12 cellular contexts compared by ENCODE assay signal in genomic region chr9:91151741-91152095, GRCh38.
DNase-seq lines count a peak whose midpoint lies in the region; ATAC-seq and TF ChIP-seq lines count a peak whose summit lies in the region.
"Had no signal": no experiment of that assay in that cellular context is flagged by ENCODE, and none has a peak within 500 bp of the region (broad histone marks: within the 10 kb centered on the region; RNA-seq: fewer than 3 reads in every experiment).

No MANE protein-coding gene starts in this region.

- H4K20me1 ChIP-seq in GM23248 (ENCODE audit: insufficient read depth) = no peaks in the 10 kb centered on the region

- no peaks in the 10 kb centered on the region for H3K9me2 ChIP-seq in GM23248 (ENCODE audit: insufficient read depth)
- H3K9me2 ChIP-seq: SK-N-SH had no signal

- DNase-seq in AG04450 (ENCODE audit: low read depth, low spot score) (no peak), GM23248 (no peak), HAP-1 (ENCODE audit: low spot score in 2 of 2) (no peak), NCI-H1417 (lab: John Stamatoyannopoulos, UW) (no peak)
- no peak for DNase-seq in activated T-cell treated with anti-CD3 and anti-CD28 coated beads, Interleukin-2, amount 50 U/mL, for 72 hours
- DNase-seq in natural killer cell treated with Interleukin-12 subunit alpha and Interleukin-12 subunit beta and Interleukin-15 and Interleukin-18, amount 100 ng/mL, for 72 hours (ENCODE audit: low spot score) = no peak
- DNase-seq: activated effector memory CD4-positive, alpha-beta T cell treated with Interleukin-2 at 50 U/mL for 16 hours; NCI-H2029 treated with DMSO at 0.1 percent for 48 hours; SK-N-SH had no signal

- H3K4me3 Mint-ChIP-seq in activated T-cell treated with anti-CD3 and anti-CD28 coated beads, Interleukin-2, amount 50 U/mL, for 72 hours = peak overlapping the region; percentile 51 to 75
- H3K4me3 Mint-ChIP-seq in natural killer cell treated with Interleukin-12 subunit alpha and Interleukin-12 subunit beta and Interleukin-15 and Interleukin-18, amount 100 ng/mL, for 72 hours = peak overlapping the region; percentile 69

- peak overlapping the region; percentile 38 for H3K9ac ChIP-seq in GM23248
- H3K9ac ChIP-seq: SK-N-SH had no signal

- POLR2A ChIA-PET in AG04450 (lab: Yijun Ruan, JAX) = interaction anchor here (0.6 kb wide), 1 partner anchor 81 kb away, joined by 10 read pairs; no protein-coding TSS in a partner anchor

- H3K4me2 ChIP-seq in GM23248 (ENCODE audit: unreplicated experiment) = no peak overlapping the region
- H3K4me2 ChIP-seq: SK-N-SH had no signal

- H3K27ac Mint-ChIP-seq in activated T-cell treated with anti-CD3 and anti-CD28 coated beads, Interleukin-2, amount 50 U/mL, for 72 hours = peak overlapping the region; percentile 96
- H3K27ac Mint-ChIP-seq in natural killer cell treated with Interleukin-12 subunit alpha and Interleukin-12 subunit beta and Interleukin-15 and Interleukin-18, amount 100 ng/mL, for 72 hours = peak overlapping the region; percentile 95 to 99

- H3K9me3 Mint-ChIP-seq in activated T-cell treated with anti-CD3 and anti-CD28 coated beads, Interleukin-2, amount 50 U/mL, for 72 hours = peaks cover 2 to 11% of the 10 kb centered on the region in 2 donors
- H3K9me3 Mint-ChIP-seq in natural killer cell treated with Interleukin-12 subunit alpha and Interleukin-12 subunit beta and Interleukin-15 and Interleukin-18, amount 100 ng/mL, for 72 hours = peaks cover 9% of the 10 kb centered on the region

- TF ChIP-seq CTCF in AG04450 (IDR thresholded peaks at IDR 0.05; ENCODE audit: low read depth, low read length) = no peak

- CTCF ChIA-PET in AG04450 (lab: Charles Lee) = no interaction called here

- peaks cover 95% of the 10 kb centered on the region for H3K4me1 Mint-ChIP-seq in activated T-cell treated with anti-CD3 and anti-CD28 coated beads, Interleukin-2, amount 50 U/mL, for 72 hours (ENCODE audit: low read depth)
- peaks cover 85 to 87% of the 10 kb centered on the region in 2 donors for H3K4me1 Mint-ChIP-seq in natural killer cell treated with Interleukin-12 subunit alpha and Interleukin-12 subunit beta and Interleukin-15 and Interleukin-18, amount 100 ng/mL, for 72 hours (ENCODE audit: low read depth in 2 of 2)

- no peaks in the 10 kb centered on the region for H3K36me3 ChIP-seq in GM23248 (ENCODE audit: low read depth)
- H3K36me3 ChIP-seq in HAP-1 (replicated peaks) = no peaks in the 10 kb centered on the region
- H3K36me3 ChIP-seq: prostate gland had no signal

- H3K4me3 ChIP-seq in AG04450 (ENCODE audit: low read depth, low read length) (no peak overlapping the region), GM23248 (no peak overlapping the region), HAP-1 (no peak overlapping the region)
- H3K4me3 ChIP-seq: prostate gland had no signal

- peak overlapping the region; percentile 11 for H3K27ac ChIP-seq in AG04450 (ENCODE audit: low read depth, low read length)
- H3K27ac ChIP-seq in GM23248 = peak overlapping the region; percentile 53
- H3K27ac ChIP-seq: prostate gland had no signal

- H3K9me3 ChIP-seq in AG04450 (ENCODE audit: control insufficient read depth, insufficient read depth, low read length) (peaks cover 25% of the 10 kb centered on the region), GM23248 (ENCODE audit: low read depth) (no peaks in the 10 kb centered on the region), HAP-1 (no peaks in the 10 kb centered on the region)
- H3K9me3 ChIP-seq: prostate gland, SK-N-SH had no signal

- H3K4me1 ChIP-seq in GM23248 (ENCODE audit: insufficient read depth) (0 out of 2 replicates have a peak, but pooled peaks cover 6% of the 10 kb centered on the region), HAP-1 (no peaks in the 10 kb centered on the region)
- H3K4me1 ChIP-seq: prostate gland had no signal

- no peak for ATAC-seq in activated T-cell treated with anti-CD3 and anti-CD28 coated beads, Interleukin-2, amount 50 U/mL, for 72 hours (replicated peaks in 1 of 2)
- no peak for ATAC-seq in natural killer cell treated with Interleukin-12 subunit alpha and Interleukin-12 subunit beta and Interleukin-15 and Interleukin-18, amount 100 ng/mL, for 72 hours
- no peak for ATAC-seq in HG02938 (IDR thresholded peaks at IDR 0.05; ENCODE audit: unreplicated experiment)
- ATAC-seq in HG02763 (IDR thresholded peaks at IDR 0.05; ENCODE audit: unreplicated experiment) = no peak

- no peaks in the 10 kb centered on the region for H3K79me2 ChIP-seq in GM23248 (ENCODE audit: insufficient read depth)

- H3K27me3 ChIP-seq in AG04450 (ENCODE audit: control insufficient read depth, insufficient read depth, low read length) (no peaks in the 10 kb centered on the region), GM23248 (replicated peaks; ENCODE audit: insufficient read depth) (no peaks in the 10 kb centered on the region), HAP-1 (ENCODE audit: low read depth) (no peaks in the 10 kb centered on the region)

- H2AFZ ChIP-seq in GM23248 = no peak overlapping the region

- WGBS in GM23248 (ENCODE audit: low coverage in 1 of 2, low lambda C conversion rate in 2 of 2, missing lambda C conversion rate in 2 of 2), 2 experiments = 72 to 75% methylated on average over 3 of the region's 3 CpGs

- in situ Hi-C loops in GM23248 (cut with MboI) (no loop called here), HAP-1 (cut with MboI; ENCODE audit: low sequenced_read_pairs) (no loop called here)

- H3K36me3 Mint-ChIP-seq in activated T-cell treated with anti-CD3 and anti-CD28 coated beads, Interleukin-2, amount 50 U/mL, for 72 hours (ENCODE audit: insufficient read depth in 2 of 2) = peaks cover 23 to 25% of the 10 kb centered on the region in 2 donors
- peaks cover 33% of the 10 kb centered on the region for H3K36me3 Mint-ChIP-seq in natural killer cell treated with Interleukin-12 subunit alpha and Interleukin-12 subunit beta and Interleukin-15 and Interleukin-18, amount 100 ng/mL, for 72 hours

- no peaks in the 10 kb centered on the region for H3F3A ChIP-seq in GM23248 (ENCODE audit: insufficient read depth)

- H3K27me3 Mint-ChIP-seq in activated T-cell treated with anti-CD3 and anti-CD28 coated beads, Interleukin-2, amount 50 U/mL, for 72 hours (ENCODE audit: low read depth) = no peaks in the 10 kb centered on the region
- H3K27me3 Mint-ChIP-seq in natural killer cell treated with Interleukin-12 subunit alpha and Interleukin-12 subunit beta and Interleukin-15 and Interleukin-18, amount 100 ng/mL, for 72 hours = no peaks in the 10 kb centered on the region
